In the genomic region with DNA sequence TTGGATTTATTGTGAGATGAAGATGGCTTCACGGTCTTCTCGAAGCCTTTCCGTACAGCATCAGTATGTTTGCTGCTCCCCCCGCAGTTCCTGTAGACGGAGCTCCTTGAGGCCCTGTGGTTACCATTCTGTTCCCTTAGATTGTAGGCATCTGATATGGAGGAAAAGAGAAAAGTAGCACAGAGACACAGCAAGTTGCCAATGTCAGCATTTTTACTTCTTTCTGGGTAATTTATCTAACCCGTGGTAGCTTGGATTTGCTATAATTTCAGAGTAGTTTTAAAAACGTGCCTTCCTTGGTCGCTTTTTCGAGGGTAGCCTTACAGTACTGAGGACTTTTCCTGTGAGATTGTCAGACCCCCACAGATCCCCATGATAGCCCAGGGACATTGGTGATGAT, we compare ENCODE assay signal across 20 cellular contexts. TPM values are rescaled to one million over a fixed set of nuclear protein-coding genes. Genes with fewer than 3 reads are reported as not detected.
DNase-seq lines count a peak whose midpoint lies in the region; ATAC-seq, FAIRE-seq and TF ChIP-seq lines count a peak whose summit lies in the region.
"Had no signal": no experiment of that assay in that cellular context is flagged by ENCODE, and none has a peak within 500 bp of the region (broad histone marks: within the 10 kb centered on the region; RNA-seq: fewer than 3 reads in every experiment).

No MANE protein-coding gene starts in this region.

- no peaks in the 10 kb centered on the region for H3K79me2 ChIP-seq in K562 (ENCODE audit: control insufficient read depth, insufficient read depth, low read length)

- TF ChIP-seq POLR2A in A549 (IDR thresholded peaks at IDR 0.05; ENCODE audit: low read length) = no peak
- no peak for TF ChIP-seq POLR2A in K562 (conservative IDR thresholded peaks at IDR 0.05)

- H3K27me3 Mint-ChIP-seq in activated CD4-positive, alpha-beta T cell treated with anti-CD3 and anti-CD28 coated beads for 36 hours = no peaks in the 10 kb centered on the region
- no peaks in the 10 kb centered on the region for H3K27me3 Mint-ChIP-seq in osteocyte (ENCODE audit: unreplicated experiment)
- H3K27me3 Mint-ChIP-seq: CD8-positive, alpha-beta memory T cell had no signal

- H3K4me2 ChIP-seq in A549 = no peak overlapping the region
- H3K4me2 ChIP-seq in K562 (ENCODE audit: insufficient read depth, low read length) = no peak overlapping the region
- H3K4me2 ChIP-seq: BLaER1, GM23338 had no signal

- FAIRE-seq in A549 (lab: Jason Lieb, UNC) (no peak), K562 (lab: Jason Lieb, UNC) (no peak)
- FAIRE-seq: G401.6, GM12891, GM18507, H54 had no signal

- H3K4me1 Mint-ChIP-seq in activated CD4-positive, alpha-beta T cell treated with anti-CD3 and anti-CD28 coated beads for 36 hours = no peaks in the 10 kb centered on the region
- H3K4me1 Mint-ChIP-seq in osteocyte (ENCODE audit: unreplicated experiment) = no peaks in the 10 kb centered on the region
- H3K4me1 Mint-ChIP-seq: CD14-positive monocyte, GM23338 had no signal

- CTCF ChIA-PET in activated CD4-positive, alpha-beta T cell treated with anti-CD3 and anti-CD28 coated beads for 36 hours (lab: Charles Lee) = interaction anchor here (0.7 to 1.1 kb wide), 3 partner anchors 10 to 16 kb away, joined by 3 read pairs; no protein-coding TSS in a partner anchor
- CTCF ChIA-PET in A549 (lab: Yijun Ruan, JAX) (no interaction called here), K562 (lab: Yijun Ruan, JAX; ENCODE audit: low intra/inter-chr PET ratio) (no interaction called here)

- no peak for TF ChIP-seq RAD21 in A549 (conservative IDR thresholded peaks at IDR 0.05 in 1 of 2, IDR thresholded peaks at IDR 0.05 in 1 of 2)
- TF ChIP-seq RAD21 in K562 (CRISPR knock-in tag; conservative IDR thresholded peaks at IDR 0.05 in 1 of 2, IDR thresholded peaks at IDR 0.05 in 1 of 2) = no peak

- no peaks in the 10 kb centered on the region for H3K9me3 ChIP-seq in A549
- no peaks in the 10 kb centered on the region for H3K9me3 ChIP-seq in K562 (replicated peaks; ENCODE audit: control insufficient read depth, insufficient read depth, low read depth, low read length)
- H3K9me3 ChIP-seq: BLaER1 had no signal

- H3K27me3 ChIP-seq in K562 (ENCODE audit: control insufficient read depth in 2 of 2, insufficient read depth in 2 of 2, low read length in 2 of 2) = no peaks in the 10 kb centered on the region
- H3K27me3 ChIP-seq: BLaER1 had no signal

- no TSS peak for BruUV-seq in K562 (replicated peaks; lab: Mats Ljungman, UMichigan)

- 89% methylated on average over 9 of the region's 9 CpGs for WGBS in A549 (ENCODE audit: missing lambda C conversion rate)
- 73% methylated on average over 9 of the region's 9 CpGs for WGBS in K562 (ENCODE audit: insufficient coverage, low coverage, missing lambda C conversion rate)

- H3K9me1 ChIP-seq in K562 (ENCODE audit: control insufficient read depth, insufficient read depth, low read length) = no peaks in the 10 kb centered on the region

- intact Hi-C loops in activated CD4-positive, alpha-beta T cell treated with anti-CD3 and anti-CD28 coated beads for 36 hours (cut with DNase I, micrococcal nuclease) = loop anchor here (1.0 to 2.0 kb wide), 3 partner anchors 17 to 550 kb away; partner anchors contain the start of gene WDR37 (in 1 of the 2)
- intact Hi-C loops in K562 (cut with micrococcal nuclease) = no loop called here

- no peak overlapping the region for H3K9ac ChIP-seq in K562 (ENCODE audit: insufficient read depth in 1 of 2, low read depth in 2 of 2, low read length in 2 of 2)
- H3K9ac ChIP-seq: BLaER1 had no signal

- H3K4me1 ChIP-seq in A549 (no peaks in the 10 kb centered on the region), K562 (replicated peaks in 1 of 2; ENCODE audit: control insufficient read depth in 2 of 2, insufficient read depth in 2 of 2, low read length in 2 of 2) (no peaks in the 10 kb centered on the region)
- H3K4me1 ChIP-seq: BLaER1 had no signal

- H3K36me3 Mint-ChIP-seq in activated CD4-positive, alpha-beta T cell treated with anti-CD3 and anti-CD28 coated beads for 36 hours (ENCODE audit: low read depth) = peaks cover 26% of the 10 kb centered on the region
- peaks cover 26% of the 10 kb centered on the region for H3K36me3 Mint-ChIP-seq in osteocyte (ENCODE audit: unreplicated experiment)

- H3K9me3 Mint-ChIP-seq in activated CD4-positive, alpha-beta T cell treated with anti-CD3 and anti-CD28 coated beads for 36 hours (ENCODE audit: low read depth) = no peaks in the 10 kb centered on the region
- H3K9me3 Mint-ChIP-seq in osteocyte (ENCODE audit: unreplicated experiment) = no peaks in the 10 kb centered on the region
- H3K9me3 Mint-ChIP-seq: CD14-positive monocyte; CD8-positive, alpha-beta memory T cell; GM23338 had no signal

- in situ Hi-C loops in K562 (cut with MboI) = no loop called here

- H2AFZ ChIP-seq in K562 (ENCODE audit: low read depth, low read length) = no peak overlapping the region
- H2AFZ ChIP-seq: GM23338 had no signal

- POLR2A ChIA-PET in activated CD4-positive, alpha-beta T cell treated with anti-CD3 and anti-CD28 coated beads for 36 hours (lab: Charles Lee) = no interaction called here
- POLR2A ChIA-PET in A549 (lab: Yijun Ruan, JAX) = no interaction called here
- POLR2A ChIA-PET in K562 (lab: Yijun Ruan, JAX) = no interaction called here

- no peaks in the 10 kb centered on the region for H4K20me1 ChIP-seq in K562 (replicated peaks; ENCODE audit: control insufficient read depth, insufficient read depth, low read length)

- TF ChIP-seq EP300 in A549 (IDR thresholded peaks at IDR 0.05) (no peak), K562 (IDR thresholded peaks at IDR 0.05; ENCODE audit: low read length) (no peak)

- H3K4me3 ChIP-seq in A549 (no peak overlapping the region), K562 (no peak overlapping the region)
- H3K4me3 ChIP-seq: BLaER1, GM23338 had no signal

- ATAC-seq in activated CD4-positive, alpha-beta T cell treated with anti-CD3 and anti-CD28 coated beads for 36 hours = no peak
- ATAC-seq in A549 = no peak
- no peak for ATAC-seq in K562
- ATAC-seq: GM23338 had no signal

- no peak overlapping the region for H3K4me3 Mint-ChIP-seq in activated CD4-positive, alpha-beta T cell treated with anti-CD3 and anti-CD28 coated beads for 36 hours
- no peak overlapping the region for H3K4me3 Mint-ChIP-seq in osteocyte (ENCODE audit: unreplicated experiment)
- H3K4me3 Mint-ChIP-seq: CD14-positive monocyte; CD8-positive, alpha-beta memory T cell; GM23338 had no signal

- H3K36me3 ChIP-seq in K562 (ENCODE audit: control insufficient read depth, insufficient read depth, low read length) = peaks cover 69% of the 10 kb centered on the region; the same call in 2 of the 3 replicates

- no peak overlapping the region for H3K27ac ChIP-seq in A549
- H3K27ac ChIP-seq in K562 (ENCODE audit: extremely low read depth, low read depth, low read length) = no peak overlapping the region
- H3K27ac ChIP-seq: 22Rv1, BLaER1, HL-60 had no signal

- TF ChIP-seq CTCF in A549 (IDR thresholded peaks at IDR 0.05) (no peak), K562 (IDR thresholded peaks at IDR 0.05 in 2 of 3, conservative IDR thresholded peaks at IDR 0.05 in 1 of 3; ENCODE audit: insufficient read depth in 2 of 3, low read depth in 1 of 3, low read length in 3 of 3) (no peak), osteocyte (IDR thresholded peaks at IDR 0.05) (no peak)

- peak overlapping the region; percentile 29 for H3K27ac Mint-ChIP-seq in activated CD4-positive, alpha-beta T cell treated with anti-CD3 and anti-CD28 coated beads for 36 hours
- H3K27ac Mint-ChIP-seq in osteocyte (ENCODE audit: unreplicated experiment) = no peak overlapping the region
- H3K27ac Mint-ChIP-seq: CD14-positive monocyte, GM23338 had no signal

- no peak for DNase-seq in activated CD4-positive, alpha-beta T cell treated with anti-CD3 and anti-CD28 coated beads for 36 hours
- DNase-seq in activated CD4-positive, alpha-beta T cell treated with anti-CD3 and anti-CD28 coated beads, Interleukin-2, amount 50 U/mL, for 48 hours = no peak
- DNase-seq in A549 (ENCODE audit: low read depth in 1 of 2, low spot score in 1 of 2) (no peak), K562 (ENCODE audit: extremely low read depth in 1 of 4, low spot score in 3 of 4) (no peak), osteocyte (ENCODE audit: extremely low spot score, unreplicated experiment) (peak; percentile 32), hepatic stellate cell (ENCODE audit: low spot score) (no peak), NCI-H345 (lab: John Stamatoyannopoulos, UW) (no peak)
- DNase-seq: CD8-positive, alpha-beta memory T cell; COR-L47; DMS 273 treated with DMSO at 0.1 percent for 48 hours; HCEC 1CT had no signal

RNA-seq across cellular contexts. Expression of gene WDR37, which starts 37.5 kb away (rescaled TPM):
- total RNA-seq in activated CD4-positive, alpha-beta T cell treated with anti-CD3 and anti-CD28 coated beads for 36 hours = 10 to 100 TPM; 16.3 to 16.8 TPM
- polyA plus RNA-seq in A549 (2011; rRNA removed) = 7.1 and 7.3 TPM in 2 replicates
- 5.0 and 5.4 TPM in 2 replicates for polyA plus RNA-seq in A549 (2012; cell fraction: cytosol; rRNA removed)
- 11.0 and 12.9 TPM in 2 replicates for polyA plus RNA-seq in A549 (2012; cell fraction: nucleus; rRNA removed)
- polyA plus RNA-seq in A549 (2017; fragmentation: RNase III; extraction: RNeasy Plus Mini Kit Qiagen cat#74134 plus additional on column Dnase treatment) = 5.6 to 6.2 TPM (median 5.9 TPM) in 3 replicates
- 18.1 and 20.0 TPM in 2 replicates for polyA minus RNA-seq in A549 (2011; rRNA and poly(A)+ RNA removed)
- total RNA-seq in K562 (2011; cell fraction: chromatin; rRNA removed; ENCODE audit: low replicate concordance) = 35.9 and 54.0 TPM in 2 replicates
- total RNA-seq in K562 (2011; cell fraction: nucleolus; rRNA removed) = 20.7 and 22.1 TPM in 2 replicates
- 24.8 and 29.8 TPM in 2 replicates for total RNA-seq in K562 (2011; cell fraction: nucleoplasm; rRNA removed)
- 6.7 and 7.8 TPM in 2 replicates for total RNA-seq in K562 (2014; rRNA removed)
- 5.6 and 5.9 TPM in 2 replicates for total RNA-seq in K562 (2014; rRNA removed; fragmentation: Illumina TruSeq; extraction: Trizol)
- total RNA-seq in K562 (2015; rRNA removed; fragmentation: Illumina TruSeq; extraction: Trizol) = 7.2 and 7.5 TPM in 2 replicates
- 10.0 and 11.1 TPM in 2 replicates for total RNA-seq in K562 (2021)
- polyA plus RNA-seq in K562 (2011; rRNA removed) = 11.6 and 15.6 TPM in 2 replicates
- 11.0 and 14.5 TPM in 2 replicates for polyA plus RNA-seq in K562 (2011; cell fraction: cytosol; rRNA removed)
- 34.2 and 36.8 TPM in 2 replicates for polyA plus RNA-seq in K562 (2011; cell fraction: nucleus; rRNA removed)
- polyA plus RNA-seq in K562 (2012) = 7.4 and 8.7 TPM in 2 replicates
- 6.7 and 6.9 TPM in 2 replicates for polyA plus RNA-seq in K562 (2014; fragmentation: Illumina TruSeq; extraction: Trizol)
- polyA plus RNA-seq in K562 (2014; fragmentation: Nextera tagmentation; extraction: Ambion mirVana) = 1 to 10 TPM; 2.3 TPM
- 5.5 and 7.1 TPM in 2 replicates for polyA plus RNA-seq in K562 (2014; rRNA removed)
- polyA minus RNA-seq in K562 (2011; rRNA and poly(A)+ RNA removed) = 20.9 and 21.6 TPM in 2 replicates
- polyA minus RNA-seq in K562 (2011; cell fraction: cytosol; rRNA and poly(A)+ RNA removed) = 10.9 and 15.2 TPM in 2 replicates
- 12.8 and 19.8 TPM in 2 replicates for polyA minus RNA-seq in K562 (2011; cell fraction: nucleus; rRNA and poly(A)+ RNA removed)
- total RNA-seq in osteocyte = 13.6 and 15.3 TPM in 2 replicates

RNA-seq across cellular contexts. Expression of gene IDI1, which starts 44.8 kb away (rescaled TPM):
- 10 to 100 TPM; 40.4 to 66.0 TPM for total RNA-seq in activated CD4-positive, alpha-beta T cell treated with anti-CD3 and anti-CD28 coated beads for 36 hours
- 38.2 and 55.8 TPM in 2 replicates for polyA plus RNA-seq in A549 (2011; rRNA removed)
- 20.4 and 20.7 TPM in 2 replicates for polyA plus RNA-seq in A549 (2012; cell fraction: cytosol; rRNA removed)
- 14.8 and 25.5 TPM in 2 replicates for polyA plus RNA-seq in A549 (2012; cell fraction: nucleus; rRNA removed)
- 42.4 to 65.0 TPM (median 57.1 TPM) in 3 replicates for polyA plus RNA-seq in A549 (2017; fragmentation: RNase III; extraction: RNeasy Plus Mini Kit Qiagen cat#74134 plus additional on column Dnase treatment)
- polyA minus RNA-seq in A549 (2011; rRNA and poly(A)+ RNA removed) = 14.8 and 15.1 TPM in 2 replicates
- 102 and 230 TPM in 2 replicates for total RNA-seq in K562 (2011; cell fraction: chromatin; rRNA removed; ENCODE audit: low replicate concordance)
- total RNA-seq in K562 (2011; cell fraction: nucleolus; rRNA removed) = 57.5 and 77.1 TPM in 2 replicates
- 107 and 128 TPM in 2 replicates for total RNA-seq in K562 (2011; cell fraction: nucleoplasm; rRNA removed)
- 75.0 and 75.7 TPM in 2 replicates for total RNA-seq in K562 (2014; rRNA removed)
- 143 and 163 TPM in 2 replicates for total RNA-seq in K562 (2014; rRNA removed; fragmentation: Illumina TruSeq; extraction: Trizol)
- total RNA-seq in K562 (2015; rRNA removed; fragmentation: Illumina TruSeq; extraction: Trizol) = 78.5 and 87.8 TPM in 2 replicates
- total RNA-seq in K562 (2021) = 70.0 and 75.6 TPM in 2 replicates
- 225 and 265 TPM in 2 replicates for polyA plus RNA-seq in K562 (2011; rRNA removed)
- polyA plus RNA-seq in K562 (2011; cell fraction: cytosol; rRNA removed) = 36.9 and 111 TPM in 2 replicates
- 76.3 and 126 TPM in 2 replicates for polyA plus RNA-seq in K562 (2011; cell fraction: nucleus; rRNA removed)
- polyA plus RNA-seq in K562 (2012) = 63.7 and 110 TPM in 2 replicates
- 95.6 and 119 TPM in 2 replicates for polyA plus RNA-seq in K562 (2014; fragmentation: Illumina TruSeq; extraction: Trizol)
- polyA plus RNA-seq in K562 (2014; fragmentation: Nextera tagmentation; extraction: Ambion mirVana) = 100 to 1,000 TPM; 167 to 189 TPM
- 114 and 118 TPM in 2 replicates for polyA plus RNA-seq in K562 (2014; rRNA removed)
- 133 and 155 TPM in 2 replicates for polyA minus RNA-seq in K562 (2011; rRNA and poly(A)+ RNA removed)
- polyA minus RNA-seq in K562 (2011; cell fraction: cytosol; rRNA and poly(A)+ RNA removed) = 33.5 and 42.6 TPM in 2 replicates
- polyA minus RNA-seq in K562 (2011; cell fraction: nucleus; rRNA and poly(A)+ RNA removed) = 26.9 and 57.5 TPM in 2 replicates
- total RNA-seq in osteocyte = 26.0 and 31.7 TPM in 2 replicates
